Comparison of ENCODE assay signal across 8 cellular contexts in the genomic region with DNA sequence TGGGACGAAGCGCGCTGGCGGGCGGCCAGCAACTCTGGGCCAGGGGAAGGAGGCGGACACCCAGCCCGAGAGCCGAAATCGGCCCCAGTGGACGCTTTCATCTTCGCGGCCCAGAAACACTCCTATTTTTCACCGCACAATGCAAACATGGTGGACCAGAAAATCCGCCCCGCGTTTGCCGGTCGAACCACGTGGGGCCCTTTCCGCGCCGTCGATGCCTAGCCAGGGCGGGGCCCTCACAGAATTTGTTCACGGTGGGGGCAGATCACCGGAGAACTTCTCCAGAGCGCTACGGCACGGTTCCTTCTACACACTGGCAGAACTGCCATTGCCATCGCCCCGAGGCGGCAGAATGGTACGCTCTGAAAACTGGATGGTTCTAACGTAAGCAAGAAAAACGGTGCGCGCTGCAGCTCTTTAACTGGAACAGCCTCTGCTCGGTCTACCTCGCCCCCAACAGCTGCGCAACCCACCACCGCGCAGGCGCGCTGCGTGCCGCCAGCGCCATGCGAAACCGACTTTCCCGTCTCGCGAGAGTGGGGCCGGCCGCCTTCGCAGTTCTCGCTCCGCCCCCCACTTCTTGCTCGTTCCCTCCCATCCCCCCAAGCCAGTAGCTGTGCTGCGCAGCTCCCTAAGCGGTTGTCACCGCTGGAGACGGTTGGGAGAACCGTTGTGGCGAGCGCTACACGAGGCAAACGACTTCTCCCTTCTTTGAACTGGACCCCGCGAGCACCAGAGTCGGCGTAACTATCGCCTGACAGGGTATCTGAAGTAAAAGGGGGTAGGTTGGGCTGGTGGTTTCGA. TPM values are rescaled to one million over a fixed set of nuclear protein-coding genes. Genes with fewer than 3 reads are reported as not detected.
A peak's percentile ranks its signal among the peaks of the same experiment; 100 is the strongest.
DNase-seq lines count a peak whose midpoint lies in the region; ATAC-seq, FAIRE-seq and TF ChIP-seq lines count a peak whose summit lies in the region.

TSS of gene HNRNPH3 (plus strand) at position 610 of the 804 bp plus-strand sequence. CDS start 5,158 bp downstream, outside the sequence.

- H3K4me1 ChIP-seq in OCI-LY3 (ENCODE audit: low read length), result peaks cover 31% of the 10 kb centered on the region
- H3K4me1 ChIP-seq in endothelial cell of umbilical vein (ENCODE audit: control insufficient read depth, extremely low read depth, insufficient read depth, low read length), result peaks cover 15% of the 10 kb centered on the region

- H3K4me3 ChIP-seq in OCI-LY3 (ENCODE audit: low read length) (peak within 1 kb of the TSS; percentile 100), endothelial cell of umbilical vein (replicated peaks in 1 of 3; ENCODE audit: insufficient read depth in 1 of 3, low read depth in 1 of 3, low read length in 3 of 3) (peak within 1 kb of the TSS; percentile 95 to 100 (median 99))

- CTCF ChIA-PET in endothelial cell of umbilical vein (lab: Charles Lee), result interaction anchor here (0.9 to 3.5 kb wide), 5 partner anchors 17 to 543 kb away, joined by 3 to 21 read pairs (median 6); no protein-coding TSS in a partner anchor

- peak; percentile 98 for TF ChIP-seq POLR2A in endothelial cell of umbilical vein (IDR thresholded peaks at IDR 0.05; ENCODE audit: low read depth, low read length)

- H4K20me1 ChIP-seq in OCI-LY3 (ENCODE audit: insufficient read depth, low read length) (peaks cover 39% of the 10 kb centered on the region), endothelial cell of umbilical vein (replicated peaks; ENCODE audit: control insufficient read depth, extremely low read depth, insufficient read depth, low read length) (peaks cover 15% of the 10 kb centered on the region)

- peak within 1 kb of the TSS; percentile 98 for H3K4me2 ChIP-seq in OCI-LY3 (ENCODE audit: low read length)
- H3K4me2 ChIP-seq in endothelial cell of umbilical vein (ENCODE audit: insufficient read depth, low read length), result peak within 1 kb of the TSS; percentile 98

- H2AFZ ChIP-seq in OCI-LY3 (ENCODE audit: low read depth, low read length) (peak within 1 kb of the TSS; percentile 47), endothelial cell of umbilical vein (ENCODE audit: low read depth, low read length) (peak within 1 kb of the TSS; percentile 76)

- H3K36me3 ChIP-seq in OCI-LY3 (replicated peaks; ENCODE audit: low read depth, low read length) (peaks cover 10% of the 10 kb centered on the region), endothelial cell of umbilical vein (ENCODE audit: control insufficient read depth in 2 of 2, extremely low read depth in 1 of 2, insufficient read depth in 2 of 2, low read length in 2 of 2) (peaks cover 0 to 2% of the 10 kb centered on the region in 2 experiments)

- TF ChIP-seq CTCF in OCI-LY3 (IDR thresholded peaks at IDR 0.05; ENCODE audit: low read depth, low read length) (no peak), endothelial cell of umbilical vein (IDR thresholded peaks at IDR 0.05; ENCODE audit: extremely low read depth in 1 of 2, insufficient read depth in 1 of 2, low read depth in 1 of 2, low read length in 2 of 2) (no peak)

- H3K27me3 ChIP-seq in OCI-LY3 (ENCODE audit: low read depth, low read length), result no peaks in the 10 kb centered on the region
- H3K27me3 ChIP-seq in endothelial cell of umbilical vein (ENCODE audit: control insufficient read depth in 2 of 2, insufficient read depth in 2 of 2, low read length in 2 of 2), result no peaks in the 10 kb centered on the region

- peak; percentile 76 for FAIRE-seq in endothelial cell of umbilical vein (lab: Jason Lieb, UNC)

- intact Hi-C loops in endothelial cell of umbilical vein (cut with micrococcal nuclease), result loop anchor here (1.0 to 2.0 kb wide), 4 partner anchors 257 to 476 kb away; partner anchors contain the start of genes CCAR1, HERC4 and SIRT1

- dilution Hi-C loops in endothelial cell of umbilical vein (cut with MboI; ENCODE audit: extremely low pct_ligation_motif_present, low sequenced_read_pairs), result no loop called here

- H3K9ac ChIP-seq in OCI-LY3 (ENCODE audit: low read length) (peak within 1 kb of the TSS; percentile 99), endothelial cell of umbilical vein (replicated peaks; ENCODE audit: extremely low read depth, insufficient read depth, low read length) (peak within 1 kb of the TSS; percentile 99)

- H3K27ac ChIP-seq in OCI-LY3 (ENCODE audit: low read length) (peak within 1 kb of the TSS; percentile 90), endothelial cell of umbilical vein (ENCODE audit: insufficient read depth, low read depth, low read length) (peak within 1 kb of the TSS; percentile 91)

- no TSS peak for BruUV-seq in endothelial cell of umbilical vein (replicated peaks; lab: Mats Ljungman, UMichigan)

- DNase-seq in DMS 273 treated with DMSO at 0.1 percent for 48 hours (lab: John Stamatoyannopoulos, UW) (peak; percentile 85), HuH-7.5 (ENCODE audit: low spot score) (peak; percentile 55), endothelial cell of umbilical vein (ENCODE audit: low read depth, low spot score) (peak; percentile 98), midbrain (lab: John Stamatoyannopoulos, UW) (peak; percentile 98)
- DNase-seq in activated CD8-positive, alpha-beta memory T cell treated with anti-CD3 and anti-CD28 coated beads, Interleukin-2, amount 50 U/mL, for 48 hours, result peak; percentile 99
- DNase-seq in stimulated activated CD8-positive, alpha-beta memory T cell treated with anti-CD3 and anti-CD28 coated beads, Interleukin-15, amount 100 ng/mL, for 48 hours (ENCODE audit: low read depth in 2 of 2), result peak; percentile 96 to 98

- peak; percentile 85 for ATAC-seq in GM21528 (IDR thresholded peaks at IDR 0.05; ENCODE audit: low FRiP score, unreplicated experiment)

- H3K9me3 ChIP-seq in OCI-LY3 (ENCODE audit: insufficient read depth, low read length), result no peaks in the 10 kb centered on the region
- H3K9me3 ChIP-seq in endothelial cell of umbilical vein (replicated peaks; ENCODE audit: control insufficient read depth, insufficient read depth, low read length), result no peaks in the 10 kb centered on the region

- H3K79me2 ChIP-seq in OCI-LY3 (ENCODE audit: low read length), result peaks cover 54% of the 10 kb centered on the region
- peaks cover 48% of the 10 kb centered on the region for H3K79me2 ChIP-seq in endothelial cell of umbilical vein (ENCODE audit: control insufficient read depth, insufficient read depth, low read length)

- POLR2A ChIA-PET in endothelial cell of umbilical vein (lab: Charles Lee), result interaction anchor here (0.5 to 1.7 kb wide), 6 partner anchors 17 to 639 kb away, joined by 3 to 6 read pairs (median 4); no protein-coding TSS in a partner anchor

- H3K9me1 ChIP-seq in endothelial cell of umbilical vein (replicated peaks; ENCODE audit: control insufficient read depth, extremely low read depth, insufficient read depth, low read length), result no peaks in the 10 kb centered on the region

TF ChIP-seq in endothelial cell of umbilical vein, 7 proteins besides CTCF, POLR2A, EP300 and RAD21:
- TF ChIP-seq FOS (IDR thresholded peaks at IDR 0.05; ENCODE audit: borderline replicate concordance, insufficient read depth, low read length) (no peak), EZH2 (IDR thresholded peaks at IDR 0.05; ENCODE audit: borderline replicate concordance, low read depth, low read length, severe bottlenecking) (no peak), JUN (IDR thresholded peaks at IDR 0.05; ENCODE audit: borderline replicate concordance, insufficient read depth, insufficient read length, low read depth) (no peak), MYC (IDR thresholded peaks at IDR 0.05; ENCODE audit: low read depth, low read length) (peak; percentile 55), GATA2 (IDR thresholded peaks at IDR 0.05; ENCODE audit: insufficient read depth, insufficient read length, low read depth, low read length) (no peak), POLR2AphosphoS5 (IDR thresholded peaks at IDR 0.05; ENCODE audit: insufficient read depth, low read depth, low read length) (peak; percentile 99)
- TF ChIP-seq, protein P1, sequence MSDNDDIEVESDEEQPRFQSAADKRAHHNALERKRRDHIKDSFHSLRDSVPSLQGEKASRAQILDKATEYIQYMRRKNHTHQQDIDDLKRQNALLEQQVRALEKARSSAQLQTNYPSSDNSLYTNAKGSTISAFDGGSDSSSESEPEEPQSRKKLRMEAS (IDR thresholded peaks at IDR 0.05; ENCODE audit: insufficient read depth, insufficient read length), result peak; percentile 58

RNA-seq across cellular contexts. Expression of gene HNRNPH3, which starts in this region (rescaled TPM):
- total RNA-seq in endothelial cell of umbilical vein, result 146 and 151 TPM in 2 replicates
- polyA plus RNA-seq in endothelial cell of umbilical vein, result 17.9 and 34.0 TPM in 2 replicates
- polyA plus RNA-seq in endothelial cell of umbilical vein (2011; cell fraction: cytosol; rRNA removed), result 68.6 and 77.2 TPM in 2 replicates
- 77.6 and 122 TPM in 2 replicates for polyA plus RNA-seq in endothelial cell of umbilical vein (2011; cell fraction: nucleus; rRNA removed)
- 196 and 267 TPM in 2 replicates for polyA plus RNA-seq in endothelial cell of umbilical vein (2012)
- polyA minus RNA-seq in endothelial cell of umbilical vein, result 46.0 and 51.1 TPM in 2 replicates
- 42.5 TPM for polyA minus RNA-seq in endothelial cell of umbilical vein (2011; cell fraction: cytosol; rRNA and poly(A)+ RNA removed)
- 35.3 and 57.3 TPM in 2 replicates for polyA minus RNA-seq in endothelial cell of umbilical vein (2011; cell fraction: nucleus; rRNA and poly(A)+ RNA removed)

Comparison
In these comparisons a context has a peak if more than half of its experiments do, and no peak if none do; other contexts are left out.
1. Peak in every context shown above with its lines: DNase-seq, ATAC-seq, H3K4me3 ChIP-seq and H3K27ac ChIP-seq.